Comparison of ENCODE assay signal across 5 cellular contexts in the genomic region with DNA sequence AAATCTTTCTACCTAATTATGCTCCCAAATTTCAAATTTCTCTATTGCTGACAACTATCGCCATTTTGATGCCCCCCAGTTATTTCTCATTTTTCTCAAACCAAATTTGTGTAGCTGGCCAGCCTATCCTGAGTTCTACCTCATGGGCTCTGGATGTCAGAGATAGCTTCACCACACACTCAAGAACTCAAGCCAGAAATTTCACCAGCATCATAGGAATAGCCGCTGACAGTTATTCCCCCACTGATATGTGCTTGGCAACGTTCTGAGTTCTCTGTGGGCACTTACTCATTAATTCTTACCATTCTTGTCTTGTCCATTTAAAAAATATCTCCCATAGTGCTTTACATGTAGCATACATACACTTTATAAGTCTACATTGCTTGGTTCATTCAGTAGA.
"Had no signal": no experiment of that assay in that cellular context is flagged by ENCODE, and none has a peak within 500 bp of the region (broad histone marks: within the 10 kb centered on the region; RNA-seq: fewer than 3 reads in every experiment).

No MANE protein-coding gene starts in this region.

- H3K27ac Mint-ChIP-seq: GM23338, H9 had no signal

- ATAC-seq: GM23338, K562 had no signal

- H3K4me3 ChIP-seq: GM23338, K562 had no signal

- DNase-seq: H9, HCEC 1CT, IMR-90 had no signal

- H3K4me1 Mint-ChIP-seq: GM23338 had no signal

- H3K4me3 Mint-ChIP-seq: GM23338, H9 had no signal
